In the genomic region with DNA sequence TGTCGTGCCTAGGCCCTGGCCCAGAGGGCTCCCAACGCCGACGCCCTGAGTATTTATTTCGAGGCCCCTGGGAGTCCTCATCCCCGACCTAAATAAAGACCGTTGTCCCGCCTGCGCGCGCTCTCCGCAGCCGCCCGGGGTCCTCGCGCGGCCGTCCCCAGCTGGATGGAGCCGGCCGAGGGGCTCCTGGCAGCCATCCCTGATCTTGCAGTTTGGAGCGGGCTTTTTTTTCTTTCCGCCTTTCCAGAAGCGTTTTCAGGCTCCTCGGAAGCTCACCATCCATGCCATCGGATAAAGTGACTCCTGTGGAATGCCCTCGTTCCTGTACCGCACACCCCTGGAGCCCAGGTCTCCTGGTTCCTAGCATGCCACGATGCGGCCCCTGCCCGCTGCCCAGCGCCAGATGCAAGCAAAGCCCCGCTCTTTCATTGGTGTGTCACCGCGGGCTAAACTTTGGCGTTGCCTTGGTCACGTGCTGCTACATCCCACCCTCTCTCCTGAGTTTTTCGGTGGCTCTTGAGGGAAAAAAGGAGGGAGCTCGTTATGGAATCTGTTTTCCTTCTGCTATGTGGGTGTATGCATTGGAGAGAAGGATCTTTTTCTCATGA, we compare ENCODE assay signal across 8 cellular contexts. TPM values are rescaled to one million over a fixed set of nuclear protein-coding genes. Genes with fewer than 3 reads are reported as not detected.
A peak's percentile ranks its signal among the peaks of the same experiment; 100 is the strongest.
DNase-seq lines count a peak whose midpoint lies in the region; ATAC-seq and TF ChIP-seq lines count a peak whose summit lies in the region.

No MANE protein-coding gene starts in this region.

- H3K4me1 ChIP-seq in A673 (ENCODE audit: insufficient read depth, low read length, poor library complexity, severe bottlenecking), result peaks cover 13% of the 10 kb centered on the region
- peaks cover 0 to 27% of the 10 kb centered on the region in 2 donors for H3K4me1 ChIP-seq in ascending aorta

- no TSS peak for BruUV-seq in A673 (replicated peaks; lab: Mats Ljungman, UMichigan)

- peak overlapping the region; percentile 76 for H3K4me3 ChIP-seq in A673 (ENCODE audit: low read depth, low read length, poor library complexity, severe bottlenecking)
- H3K4me3 ChIP-seq in ascending aorta, result peak overlapping the region; percentile 75 to 80
- H3K4me3 ChIP-seq in retinal pigment epithelial cell (ENCODE audit: low read length), result peak overlapping the region; percentile 90

- intact Hi-C loops in A673 (cut with micrococcal nuclease; ENCODE audit: unreplicated experiment) (no loop called here), ascending aorta (cut with DNase I) (loop anchor here (1.0 to 5.0 kb wide), 3 partner anchors 13 to 58 kb away; a partner anchor contains a TSS)

- H3K27me3 ChIP-seq in A673 (replicated peaks; ENCODE audit: insufficient read depth, low read depth, low read length, poor library complexity) (no peaks in the 10 kb centered on the region), ascending aorta (no peaks in the 10 kb centered on the region)

- H3K9me3 ChIP-seq in A673 (ENCODE audit: low read depth, low read length, poor library complexity, severe bottlenecking), result no peaks in the 10 kb centered on the region
- no peaks in the 10 kb centered on the region for H3K9me3 ChIP-seq in ascending aorta

- H3K36me3 ChIP-seq in A673 (ENCODE audit: insufficient read depth, low read length, poor library complexity, severe bottlenecking) (no peaks in the 10 kb centered on the region), ascending aorta (no peaks in the 10 kb centered on the region)

- DNase-seq in A673 (ENCODE audit: low spot score) (peak; percentile 71), NCI-H82 treated with DMSO at 0.1 percent for 48 hours (lab: John Stamatoyannopoulos, UW; ENCODE audit: unreplicated experiment) (peak; percentile 41), ascending aorta (ENCODE audit: low spot score in 2 of 2) (peak in 1 of 2 donors; percentile 74), iPS DF 19.7 (ENCODE audit: low read depth, low spot score) (peak; percentile 15), retinal pigment epithelial cell (ENCODE audit: low read depth) (no peak), LoVo (ENCODE audit: low spot score) (no peak), NOMO-1 (lab: John Stamatoyannopoulos, UW; ENCODE audit: unreplicated experiment in 2 of 2) (no peak)

- CTCF ChIA-PET in A673 (lab: Charles Lee), result no interaction called here

- TF ChIP-seq CTCF in A673 (conservative IDR thresholded peaks at IDR 0.05; ENCODE audit: low read depth, low read length), result no peak
- TF ChIP-seq CTCF in ascending aorta (IDR thresholded peaks at IDR 0.05), result no peak
- no peak for TF ChIP-seq CTCF in retinal pigment epithelial cell (conservative IDR thresholded peaks at IDR 0.05; ENCODE audit: low read depth, low read length)

- H3K27ac ChIP-seq in A673 (ENCODE audit: low read depth, low read length, poor library complexity, severe bottlenecking) (peak overlapping the region; percentile 88), ascending aorta (peak overlapping the region; percentile 86 to 89)

- ATAC-seq in GM21515 (IDR thresholded peaks at IDR 0.05; ENCODE audit: unreplicated experiment), result peak; percentile 11

- POLR2A ChIA-PET in A673 (lab: Charles Lee; ENCODE audit: low non-redundant PET), result no interaction called here

RNA-seq across cellular contexts. Expression of a gene that starts 0.7 kb away (rescaled TPM):
- total RNA-seq in A673 (2021), result 67.0 and 84.7 TPM in 2 replicates
- 125 TPM for total RNA-seq in ascending aorta

RNA-seq across cellular contexts. Expression of a gene that starts 51.7 kb away (rescaled TPM):
- 95.2 and 101 TPM in 2 replicates for total RNA-seq in A673 (2021)
- 65.7 TPM for total RNA-seq in ascending aorta

RNA-seq across cellular contexts. Expression of a gene that starts 58.2 kb away (rescaled TPM):
- total RNA-seq in A673 (2021), result 32.6 and 32.7 TPM in 2 replicates
- total RNA-seq in ascending aorta, result 112 TPM

RNA-seq across cellular contexts. Expression of a gene that starts 59.2 kb away (rescaled TPM):
- total RNA-seq in A673 (2021) (36.5 and 36.6 TPM in 2 replicates), ascending aorta (92.7 TPM)

Comparison
In these comparisons a context has a peak if more than half of its experiments do, and no peak if none do; other contexts are left out.
1. DNase-seq: peak in A673 (single experiment), NCI-H82 treated with DMSO at 0.1 percent for 48 hours (single experiment) and iPS DF 19.7 (single experiment); none in retinal pigment epithelial cell (single experiment), LoVo (single experiment) and NOMO-1 (0 of 2).
2. Peak in every context shown above with its lines, with median percentiles within 50 percentile points of each other: H3K4me3 ChIP-seq.